8 cellular contexts compared by ENCODE assay signal in genomic region chr10:22325948-22326702, GRCh38. TPM values are rescaled to one million over a fixed set of nuclear protein-coding genes. Genes with fewer than 3 reads are reported as not detected.
A peak's percentile ranks its signal among the peaks of the same experiment; 100 is the strongest.
DNase-seq lines count a peak whose midpoint lies in the region; ATAC-seq and TF ChIP-seq lines count a peak whose summit lies in the region.

No MANE protein-coding gene starts in this region.

- CTCF ChIA-PET in AG04450 (lab: Charles Lee): interaction anchor here (0.7 to 0.9 kb wide), 3 partner anchors 12 to 663 kb away, joined by 3 read pairs; no protein-coding TSS in a partner anchor

- H3K27ac Mint-ChIP-seq in naive B cell: peak overlapping the region; percentile 28 to 94 (median 63)

- peaks cover 17% of the 10 kb centered on the region for H3K27me3 ChIP-seq in AG04450 (ENCODE audit: control insufficient read depth, insufficient read depth, low read length)

- no peaks in the 10 kb centered on the region for H3K9me3 ChIP-seq in AG04450 (ENCODE audit: control insufficient read depth, insufficient read depth, low read length)

- peaks cover 30 to 37% (median 30%) of the 10 kb centered on the region in 3 donors for H3K4me1 Mint-ChIP-seq in naive B cell

- H3K36me3 Mint-ChIP-seq in naive B cell: peaks cover 0 to 15% of the 10 kb centered on the region in 2 donors

- H3K4me3 Mint-ChIP-seq in naive B cell: peak overlapping the region; percentile 76 to 94 (median 88)

- DNase-seq in AG04450 (ENCODE audit: low read depth, low spot score) (no peak), HT-29 (ENCODE audit: low spot score) (peak; percentile 39), caudate nucleus (lab: John Stamatoyannopoulos, UW) (peak in 1 of 61 donors; percentile 60), naive B cell (no peak), SHP77 (lab: John Stamatoyannopoulos, UW) (no peak), NCI-H128 (lab: John Stamatoyannopoulos, UW; ENCODE audit: unreplicated experiment) (no peak), islet precursor cell (no peak)

- POLR2A ChIA-PET in AG04450 (lab: Yijun Ruan, JAX): interaction anchor here (1.3 kb wide), 1 partner anchor 14 kb away, joined by 4 read pairs; no protein-coding TSS in a partner anchor

- H3K27ac ChIP-seq in AG04450 (ENCODE audit: low read depth, low read length) (peak overlapping the region; percentile 53), caudate nucleus (ENCODE audit: low read depth, low read length) (peak overlapping the region; percentile 6)

- H3K9me3 Mint-ChIP-seq in naive B cell: no peaks in the 10 kb centered on the region

- no peak for ATAC-seq in naive B cell (ENCODE audit: low read depth in 2 of 2)
- no peak for ATAC-seq in GM21619 (IDR thresholded peaks at IDR 0.05; ENCODE audit: unreplicated experiment)

- peak overlapping the region; percentile 64 for H3K4me3 ChIP-seq in AG04450 (ENCODE audit: low read depth, low read length)

- H3K27me3 Mint-ChIP-seq in naive B cell: no peaks in the 10 kb centered on the region

- no peak for TF ChIP-seq CTCF in AG04450 (IDR thresholded peaks at IDR 0.05; ENCODE audit: low read depth, low read length)

RNA-seq across cellular contexts. Expression of gene BMI1, which starts 5.2 kb away (rescaled TPM):
- 40.4 and 50.4 TPM in 2 replicates for polyA plus RNA-seq in AG04450 (2011; rRNA removed)
- polyA minus RNA-seq in AG04450 (2011; rRNA and poly(A)+ RNA removed): 47.1 and 57.3 TPM in 2 replicates
- 17.6 and 19.5 TPM in 2 replicates for total RNA-seq in HT-29 (2014; rRNA removed; shearing (Covaris generic))
- 10 to 100 TPM; 28.3 to 45.7 (median 33.3) TPM for polyA plus RNA-seq in naive B cell (ENCODE audit: low read depth in 6 of 6)

RNA-seq across cellular contexts. Expression of gene COMMD3, which starts 9.9 kb away (rescaled TPM):
- polyA plus RNA-seq in AG04450 (2011; rRNA removed): 49.4 and 64.7 TPM in 2 replicates
- polyA minus RNA-seq in AG04450 (2011; rRNA and poly(A)+ RNA removed): 8.2 and 9.6 TPM in 2 replicates
- 12.4 and 13.4 TPM in 2 replicates for total RNA-seq in HT-29 (2014; rRNA removed; shearing (Covaris generic))
- 100 to 1,000 TPM in 5 of 6 donors, 10 to 100 TPM in 1; 86.5 to 140 (median 110) TPM for polyA plus RNA-seq in naive B cell (ENCODE audit: low read depth in 6 of 6)

RNA-seq across cellular contexts. Expression of gene SPAG6, which starts 19.2 kb away (rescaled TPM):
- not detected in 2 replicates for polyA plus RNA-seq in AG04450 (2011; rRNA removed)
- not detected in 2 replicates for polyA minus RNA-seq in AG04450 (2011; rRNA and poly(A)+ RNA removed)
- not detected in 2 replicates for total RNA-seq in HT-29 (2014; rRNA removed; shearing (Covaris generic))
- polyA plus RNA-seq in naive B cell (ENCODE audit: low read depth in 6 of 6): not detected
